Comparison of ENCODE assay signal across 17 cellular contexts in the genomic region with DNA sequence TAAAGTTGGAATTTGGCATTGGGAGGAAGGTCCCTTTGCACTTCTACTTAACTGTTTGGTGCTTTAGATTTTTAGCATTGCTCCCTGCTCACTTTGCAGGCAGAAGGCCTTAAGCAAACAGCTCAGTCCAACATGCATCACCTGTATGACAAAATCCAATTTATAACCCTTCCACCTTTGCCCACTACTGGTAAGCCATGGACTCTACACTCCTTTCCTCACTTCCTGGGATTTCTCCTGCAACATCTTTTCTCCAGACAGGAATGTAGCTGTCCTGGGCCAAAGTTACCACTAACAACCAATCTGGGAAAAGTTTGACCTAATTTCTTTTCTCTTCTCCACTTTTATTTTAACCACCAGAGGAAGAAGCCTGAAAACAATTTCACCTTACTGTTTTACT. TPM values are rescaled to one million over a fixed set of nuclear protein-coding genes. Genes with fewer than 3 reads are reported as not detected.
DNase-seq lines count a peak whose midpoint lies in the region; ATAC-seq and TF ChIP-seq lines count a peak whose summit lies in the region.
"Had no signal": no experiment of that assay in that cellular context is flagged by ENCODE, and none has a peak within 500 bp of the region (broad histone marks: within the 10 kb centered on the region; RNA-seq: fewer than 3 reads in every experiment).

No MANE protein-coding gene starts in this region.

- H3K4me3 ChIP-seq in GM23338 = no peak overlapping the region
- no peak overlapping the region for H3K4me3 ChIP-seq in HCT116 (replicated peaks in 1 of 2; ENCODE audit: low read depth in 1 of 2, low read length in 2 of 2)
- no peak overlapping the region for H3K4me3 ChIP-seq in hepatocyte
- H3K4me3 ChIP-seq: A549 had no signal

- no peak overlapping the region for H3K4me3 Mint-ChIP-seq in GM23338
- no peak overlapping the region for H3K4me3 Mint-ChIP-seq in WTC11
- H3K4me3 Mint-ChIP-seq: CD4-positive, alpha-beta memory T cell had no signal

- H3K27ac ChIP-seq in GM23338 (ENCODE audit: low read depth) = no peak overlapping the region
- H3K27ac ChIP-seq in HCT116 (ENCODE audit: low read depth, low read length) = no peak overlapping the region
- H3K27ac ChIP-seq in hepatocyte = no peak overlapping the region
- H3K27ac ChIP-seq: A549, C4-2B, KMS-11 had no signal

- H3K27me3 Mint-ChIP-seq in GM23338 (ENCODE audit: insufficient read depth, low read depth, poor library complexity) (no peaks in the 10 kb centered on the region), WTC11 (ENCODE audit: low read depth) (no peaks in the 10 kb centered on the region)

- RAD21 ChIA-PET in HCT116 (lab: Charles Lee; ENCODE audit: low non-redundant PET in 1 of 2, low total read pairs in 2 of 2, uncharacterized antibody in 2 of 2, unreplicated experiment in 2 of 2) = no interaction called here

- no peaks in the 10 kb centered on the region for H3K4me1 ChIP-seq in GM23338 (ENCODE audit: insufficient read depth)
- no peaks in the 10 kb centered on the region for H3K4me1 ChIP-seq in HCT116 (ENCODE audit: control insufficient read depth in 1 of 2, insufficient read depth in 2 of 2, low read length in 2 of 2)
- no peaks in the 10 kb centered on the region for H3K4me1 ChIP-seq in hepatocyte (ENCODE audit: insufficient read depth)
- H3K4me1 ChIP-seq: A549, BE2C had no signal

- intact Hi-C loops in HCT116 (cut with micrococcal nuclease) = no loop called here

- no peaks in the 10 kb centered on the region for H4K20me1 ChIP-seq in GM23338 (replicated peaks; ENCODE audit: insufficient read depth)
- no peaks in the 10 kb centered on the region for H4K20me1 ChIP-seq in HCT116 (ENCODE audit: insufficient read depth)
- H4K20me1 ChIP-seq in hepatocyte (ENCODE audit: insufficient read depth, poor library complexity, severe bottlenecking) = no peaks in the 10 kb centered on the region

- H3K9me2 ChIP-seq in GM23338 (ENCODE audit: insufficient read depth) (no peaks in the 10 kb centered on the region), HCT116 (ENCODE audit: insufficient read depth) (no peaks in the 10 kb centered on the region), hepatocyte (replicated peaks; ENCODE audit: insufficient read depth) (no peaks in the 10 kb centered on the region)

- CTCF ChIA-PET in HCT116 (lab: Charles Lee) = no interaction called here
- CTCF ChIA-PET in WTC11 (lab: Charles Lee) = interaction anchor here (1.1 kb wide), 3 partner anchors 9 to 193 kb away, joined by 3 to 6 read pairs (median 4); no protein-coding TSS in a partner anchor

- H3K9me3 Mint-ChIP-seq in GM23338 (no peaks in the 10 kb centered on the region), WTC11 (peaks cover 2% of the 10 kb centered on the region; the same call in 1 of the 2 replicates)

- no peaks in the 10 kb centered on the region for H3F3A ChIP-seq in GM23338 (replicated peaks; ENCODE audit: low read depth)

- no peaks in the 10 kb centered on the region for H3K4me1 Mint-ChIP-seq in GM23338
- no peaks in the 10 kb centered on the region for H3K4me1 Mint-ChIP-seq in WTC11
- H3K4me1 Mint-ChIP-seq: CD4-positive, alpha-beta memory T cell had no signal

- H3K27ac Mint-ChIP-seq in GM23338 (no peak overlapping the region), WTC11 (no peak overlapping the region)
- H3K27ac Mint-ChIP-seq: CD4-positive, alpha-beta memory T cell had no signal

- H2AFZ ChIP-seq in GM23338 (no peak overlapping the region), HCT116 (ENCODE audit: low read depth, low read length, poor library complexity, severe bottlenecking) (no peak overlapping the region), hepatocyte (no peak overlapping the region)

- TF ChIP-seq RAD21 in HCT116 (IDR thresholded peaks at IDR 0.05; ENCODE audit: low read depth) = no peak

- H3K9me3 ChIP-seq in HCT116 (ENCODE audit: control insufficient read depth in 1 of 2, insufficient read depth in 1 of 2, low read depth in 1 of 2, low read length in 2 of 2) (no peaks in the 10 kb centered on the region), hepatocyte (ENCODE audit: low read depth) (no peaks in the 10 kb centered on the region)
- H3K9me3 ChIP-seq: A549, BE2C had no signal

- H3K9ac ChIP-seq in HCT116 (ENCODE audit: low read length) = no peak overlapping the region
- H3K9ac ChIP-seq: KMS-11 had no signal

- H3K4me2 ChIP-seq in GM23338 = no peak overlapping the region
- H3K4me2 ChIP-seq in HCT116 (ENCODE audit: low read length) = no peak overlapping the region
- H3K4me2 ChIP-seq in hepatocyte = no peak overlapping the region
- H3K4me2 ChIP-seq: A549, KMS-11 had no signal

- peak; percentile 39 for DNase-seq in GM23338 (ENCODE audit: low spot score)
- DNase-seq in HCT116 (ENCODE audit: low read depth, low spot score) = no peak
- no peak for DNase-seq in WTC11 (ENCODE audit: low spot score)
- DNase-seq in iPS-NIHi7 (ENCODE audit: extremely low spot score) = peak; percentile 24
- DNase-seq in GOT3 (lab: John Stamatoyannopoulos, UW) = no peak
- no peak for DNase-seq in hepatocyte (ENCODE audit: low spot score)
- DNase-seq in RPMI8226 = no peak
- no peak for DNase-seq in anterior cingulate cortex (lab: John Stamatoyannopoulos, UW)
- DNase-seq: BE2C; CD4-positive, alpha-beta memory T cell; DND-41; GF-D8 had no signal

- H3K79me2 ChIP-seq in GM23338 (replicated peaks; ENCODE audit: insufficient read depth) = no peaks in the 10 kb centered on the region
- H3K79me2 ChIP-seq in HCT116 (ENCODE audit: insufficient read depth, low read length) = no peaks in the 10 kb centered on the region
- no peaks in the 10 kb centered on the region for H3K79me2 ChIP-seq in hepatocyte

- no peak for TF ChIP-seq POLR2A in HCT116 (IDR thresholded peaks at IDR 0.05; ENCODE audit: borderline replicate concordance, extremely low read depth, insufficient read depth, insufficient read length)

- H3K27me3 ChIP-seq in GM23338 (ENCODE audit: insufficient read depth) (no peaks in the 10 kb centered on the region), HCT116 (ENCODE audit: insufficient read depth, low read length) (peaks cover 43% of the 10 kb centered on the region), hepatocyte (no peaks in the 10 kb centered on the region)
- H3K27me3 ChIP-seq: BE2C had no signal

- POLR2A ChIA-PET in HCT116 (lab: Charles Lee) = no interaction called here
- POLR2A ChIA-PET in WTC11 (lab: Charles Lee) = no interaction called here

- H3K36me3 Mint-ChIP-seq in GM23338 (ENCODE audit: low read depth) = no peaks in the 10 kb centered on the region
- no peaks in the 10 kb centered on the region for H3K36me3 Mint-ChIP-seq in WTC11
- H3K36me3 Mint-ChIP-seq: CD4-positive, alpha-beta memory T cell had no signal

- H3K36me3 ChIP-seq in GM23338 (ENCODE audit: insufficient read depth) (no peaks in the 10 kb centered on the region), HCT116 (ENCODE audit: control insufficient read depth in 1 of 2, insufficient read depth in 2 of 2, low read length in 2 of 2) (no peaks in the 10 kb centered on the region), hepatocyte (replicated peaks; ENCODE audit: insufficient read depth, low read depth) (no peaks in the 10 kb centered on the region)
- H3K36me3 ChIP-seq: BE2C had no signal

- ATAC-seq in GM23338 = peak; percentile 62
- ATAC-seq in HCT116 = peak; percentile 32; the same call in 1 of the 2 replicates
- ATAC-seq in WTC11 = peak; percentile 80
- ATAC-seq: A549 had no signal

- no TSS peak for BruUV-seq in HCT116 (replicated peaks; lab: Mats Ljungman, UMichigan)

- TF ChIP-seq CTCF in GM23338 (conservative IDR thresholded peaks at IDR 0.05; ENCODE audit: low read depth in 2 of 2) (peak; percentile 14 to 25; a peak in 2 of 4 replicates), HCT116 (IDR thresholded peaks at IDR 0.05 in 2 of 3, conservative IDR thresholded peaks at IDR 0.05 in 1 of 3; ENCODE audit: borderline replicate concordance in 1 of 3, insufficient read depth in 1 of 3, low read depth in 2 of 3, low read length in 2 of 3) (no peak), WTC11 (IDR thresholded peaks at IDR 0.05) (no peak), hepatocyte (IDR thresholded peaks at IDR 0.05; ENCODE audit: poor library complexity) (no peak)

TF ChIP-seq in GM23338, 12 proteins besides CTCF, POLR2A, EP300 and RAD21 (continues in another document):
- TF ChIP-seq ZNF114 (CRISPR knock-in tag; IDR thresholded peaks at IDR 0.05) = no peak

TF ChIP-seq in WTC11, 78 proteins besides CTCF, POLR2A, EP300 and RAD21 (continues in another document):
- TF ChIP-seq ESRRA (CRISPR knock-in tag; IDR thresholded peaks at IDR 0.05; ENCODE audit: borderline replicate concordance) = no peak

RNA-seq across cellular contexts. Expression of a gene that starts 1.8 kb away (rescaled TPM):
- total RNA-seq in GM23338 (2014; rRNA removed; shearing (Covaris generic)) = 0.24 and 1.3 TPM in 2 replicates
- polyA plus RNA-seq in GM23338 (2016; fragmentation: Nextera tagmentation; extraction: Ambion mirVana) (0.24 TPM in 1 of 2 replicates, not detected in the other), hepatocyte (not detected in 2 replicates)
- total RNA-seq in HCT116 (2021; ENCODE audit: unreplicated experiment) (0.20 TPM), WTC11 (2021) (0.16 to 0.26 TPM (median 0.23 TPM) in 3 replicates), hepatocyte (0.24 and 0.30 TPM in 2 replicates)
- polyA plus RNA-seq in HCT116 (2012) = not detected in 2 replicates
- total RNA-seq: CD4-positive, alpha-beta memory T cell; HT1080 had no signal
- polyA plus RNA-seq: A549; AG04450; CD4-positive, alpha-beta memory T cell had no signal

RNA-seq across cellular contexts. Expression of a gene that starts 17.7 kb away (rescaled TPM):
- total RNA-seq in GM23338 (2014; rRNA removed; shearing (Covaris generic)) = not detected in 2 replicates
- polyA plus RNA-seq in GM23338 (2016; fragmentation: Nextera tagmentation; extraction: Ambion mirVana) (0.21 TPM in 1 of 2 replicates, not detected in the other), hepatocyte (not detected in 2 replicates)
- total RNA-seq in HCT116 (2021; ENCODE audit: unreplicated experiment) (not detected), WTC11 (2021) (not detected in 3 replicates), hepatocyte (not detected in 2 replicates)
- not detected in 2 replicates for polyA plus RNA-seq in HCT116 (2012)
- total RNA-seq: CD4-positive, alpha-beta memory T cell; HT1080 had no signal
- polyA plus RNA-seq: A549; AG04450; CD4-positive, alpha-beta memory T cell had no signal

RNA-seq across cellular contexts. Expression of a gene that starts 26.7 kb away (rescaled TPM):
- total RNA-seq in GM23338 (2014; rRNA removed; shearing (Covaris generic)) = not detected in 2 replicates
- polyA plus RNA-seq in GM23338 (2016; fragmentation: Nextera tagmentation; extraction: Ambion mirVana) = 0.21 and 0.65 TPM in 2 replicates
- not detected for total RNA-seq in HCT116 (2021; ENCODE audit: unreplicated experiment)
- polyA plus RNA-seq in HCT116 (2012) = 0.19 TPM in 1 of 2 replicates, not detected in the other
- total RNA-seq in WTC11 (2021) = not detected in 3 replicates
- total RNA-seq in hepatocyte = not detected in 2 replicates
- polyA plus RNA-seq in hepatocyte = 0.15 TPM in 1 of 2 replicates, not detected in the other
- total RNA-seq: CD4-positive, alpha-beta memory T cell; HT1080 had no signal
- polyA plus RNA-seq: A549; AG04450; CD4-positive, alpha-beta memory T cell had no signal

RNA-seq across cellular contexts. Expression of a gene that starts 31.2 kb away (rescaled TPM):
- not detected in 2 replicates for total RNA-seq in GM23338 (2014; rRNA removed; shearing (Covaris generic))
- polyA plus RNA-seq in GM23338 (2016; fragmentation: Nextera tagmentation; extraction: Ambion mirVana) (0.14 and 0.27 TPM in 2 replicates), hepatocyte (0.04 and 0.12 TPM in 2 replicates)
- total RNA-seq in HCT116 (2021; ENCODE audit: unreplicated experiment) (not detected), WTC11 (2021) (not detected in 3 replicates), hepatocyte (not detected in 2 replicates)
- 0.13 TPM in 1 of 2 replicates, not detected in the other for polyA plus RNA-seq in HCT116 (2012)
- total RNA-seq: CD4-positive, alpha-beta memory T cell; HT1080 had no signal
- polyA plus RNA-seq: A549; AG04450; CD4-positive, alpha-beta memory T cell had no signal

RNA-seq across cellular contexts. Expression of a gene that starts 32.1 kb away (rescaled TPM):
- total RNA-seq in GM23338 (2014; rRNA removed; shearing (Covaris generic)) = 18.8 and 20.8 TPM in 2 replicates
- 17.3 and 17.6 TPM in 2 replicates for polyA plus RNA-seq in GM23338 (2016; fragmentation: Nextera tagmentation; extraction: Ambion mirVana)
- 9.9 TPM for total RNA-seq in HCT116 (2021; ENCODE audit: unreplicated experiment)
- 3.6 and 4.8 TPM in 2 replicates for polyA plus RNA-seq in HCT116 (2012)
- 13.8 to 15.8 TPM (median 14.1 TPM) in 3 replicates for total RNA-seq in WTC11 (2021)
- total RNA-seq in hepatocyte = 3.3 and 3.6 TPM in 2 replicates
- 1.2 and 2.0 TPM in 2 replicates for polyA plus RNA-seq in hepatocyte
- total RNA-seq: CD4-positive, alpha-beta memory T cell; HT1080 had no signal
- polyA plus RNA-seq: CD4-positive, alpha-beta memory T cell had no signal

Comparison
In these comparisons a context has a peak if more than half of its experiments do, and no peak if none do; other contexts are left out.
1. DNase-seq: peak in GM23338 (single experiment) and iPS-NIHi7 (single experiment); none in HCT116 (single experiment), WTC11 (single experiment), GOT3 (single experiment), hepatocyte (single experiment), RPMI8226 (single experiment) and anterior cingulate cortex (0 of 58).
2. CTCF ChIP-seq: peak in GM23338 (2 of 2); none in HCT116 (0 of 3), WTC11 (single experiment) and hepatocyte (single experiment).
3. Peak in every context shown above with its lines, with median percentiles within 50 percentile points of each other: ATAC-seq.